11 cellular contexts compared by ENCODE assay signal in the genomic region with DNA sequence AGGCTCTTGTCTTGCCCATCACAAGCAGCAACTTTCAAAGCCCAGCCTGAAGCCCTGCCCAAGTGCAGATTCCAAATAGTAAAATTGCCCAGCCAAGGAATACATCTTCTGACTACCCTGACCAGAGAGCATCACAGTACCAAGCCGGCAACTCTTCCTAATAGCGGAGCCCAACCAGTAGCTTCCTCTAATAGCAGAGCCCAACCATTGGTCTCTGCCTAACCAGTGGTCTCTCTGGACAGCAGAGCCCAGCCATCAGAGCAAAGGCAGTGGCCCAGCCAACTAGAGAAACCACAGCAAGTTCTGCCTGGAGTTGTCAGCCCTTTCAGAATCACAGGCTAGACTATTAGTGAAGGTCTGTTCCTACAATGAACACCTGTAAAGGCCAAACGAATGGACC.
A peak's percentile ranks its signal among the peaks of the same experiment; 100 is the strongest.
DNase-seq lines count a peak whose midpoint lies in the region; ATAC-seq, FAIRE-seq and TF ChIP-seq lines count a peak whose summit lies in the region.
"Had no signal": no experiment of that assay in that cellular context is flagged by ENCODE, and none has a peak within 500 bp of the region (broad histone marks: within the 10 kb centered on the region; RNA-seq: fewer than 3 reads in every experiment).

No MANE protein-coding gene starts in this region.

- no peaks in the 10 kb centered on the region for H3K9me2 ChIP-seq in PC-9 (ENCODE audit: insufficient read depth)

- H3K79me2 ChIP-seq in GM12878 (ENCODE audit: control insufficient read depth, insufficient read depth, low read length) (no peaks in the 10 kb centered on the region), PC-9 (ENCODE audit: low read depth) (no peaks in the 10 kb centered on the region)

- ATAC-seq in GM12878 (peak; percentile 62), HG03432 (IDR thresholded peaks at IDR 0.05; ENCODE audit: unreplicated experiment) (no peak)

- no peaks in the 10 kb centered on the region for H3K27me3 ChIP-seq in GM12878 (replicated peaks in 1 of 2; ENCODE audit: control insufficient read depth in 2 of 2, insufficient read depth in 2 of 2, low read length in 1 of 2)
- H3K27me3 ChIP-seq in PC-9 (ENCODE audit: insufficient read depth, low read depth) = no peaks in the 10 kb centered on the region

- in situ Hi-C loops in GM12878 (cut with MboI) = loop anchor here (5.0 to 25.0 kb wide), 3 partner anchors 753 to 1248 kb away; no protein-coding TSS in a partner anchor

- DNase-seq in NOMO-1 treated with DMSO at 0.1 percent for 48 hours (lab: John Stamatoyannopoulos, UW; ENCODE audit: unreplicated experiment) (peak; percentile 17), NOMO-1 treated with dmso at 0.1 percent for 144 hours (lab: John Stamatoyannopoulos, UW; ENCODE audit: unreplicated experiment) (no peak), GM12878 (ENCODE audit: low read depth, low spot score) (no peak), kidney (peak; percentile 69), urothelium cell line (ENCODE audit: low spot score) (peak; percentile 53), PC-9 (no peak), RWPE1 (ENCODE audit: low spot score) (no peak)
- DNase-seq: activated T-cell treated with anti-CD3 and anti-CD28 coated beads, Interleukin-2, amount 50 U/mL, for 24 hours; NCI-H1694 treated with DMSO at 0.1 percent for 48 hours had no signal

- H3K4me2 ChIP-seq in GM12878 (ENCODE audit: control insufficient read depth, insufficient read depth) = no peak overlapping the region
- no peak overlapping the region for H3K4me2 ChIP-seq in PC-9

- SMC1A ChIA-PET in GM12878 (lab: Charles Lee; ENCODE audit: uncharacterized antibody, unreplicated experiment) = interaction anchor here (0.7 to 3.3 kb wide), 9 partner anchors 16 to 1244 kb away, joined by 3 to 43 read pairs (median 4); no protein-coding TSS in a partner anchor

- BruUV-seq in GM12878 (replicated peaks; lab: Mats Ljungman, UMichigan) (no TSS peak), PC-9 (replicated peaks; lab: Mats Ljungman, UMichigan) (no TSS peak)

- intact Hi-C loops in GM12878 (cut with micrococcal nuclease; ENCODE audit: unreplicated experiment) (loop anchor here (5.0 kb wide), 2 partner anchors 1088 to 1243 kb away; no protein-coding TSS in a partner anchor), kidney (cut with DNase I) (no loop called here), PC-9 (cut with micrococcal nuclease; ENCODE audit: unreplicated experiment) (loop anchor here (5.0 kb wide), 1 partner anchor 1243 kb away; no protein-coding TSS in a partner anchor)

- no peak for TF ChIP-seq EP300 in GM12878 (IDR thresholded peaks at IDR 0.05; ENCODE audit: borderline replicate concordance in 1 of 2, control insufficient read depth in 1 of 2, low read depth in 2 of 2, low read length in 2 of 2)

- CTCF ChIA-PET in GM12878 (lab: Yijun Ruan, JAX) = interaction anchor here (0.6 to 4.8 kb wide), 17 partner anchors 14 to 1253 kb away, joined by 3 to 62 read pairs (median 4); a partner anchor contains a TSS
- CTCF ChIA-PET in PC-9 (lab: Charles Lee) = no interaction called here
- CTCF ChIA-PET in RWPE1 (lab: Yijun Ruan, JAX) = interaction anchor here (0.6 to 1.4 kb wide), 2 partner anchors 14 to 1710 kb away, joined by 3 to 4 read pairs; no protein-coding TSS in a partner anchor

- H3K9me3 ChIP-seq in GM12878 (replicated peaks; ENCODE audit: control insufficient read depth, insufficient read depth, low read length) (no peaks in the 10 kb centered on the region), kidney (ENCODE audit: control insufficient read depth in 1 of 2, low read length in 2 of 2) (no peaks in the 10 kb centered on the region), PC-9 (ENCODE audit: insufficient read depth, low read depth) (no peaks in the 10 kb centered on the region; the same call in 1 of the 2 replicates)

- no peak overlapping the region for H3K27ac ChIP-seq in GM12878 (ENCODE audit: control insufficient read depth, insufficient read depth)
- H3K27ac ChIP-seq in kidney (ENCODE audit: low read depth in 2 of 2, low read length in 2 of 2) = no peak overlapping the region
- H3K27ac ChIP-seq in PC-9 = no peak overlapping the region
- H3K27ac ChIP-seq in RWPE1 = no peak overlapping the region
- H3K27ac ChIP-seq: C4-2B had no signal

- POLR2A ChIA-PET in GM12878 (lab: Charles Lee) (no interaction called here), PC-9 (lab: Charles Lee; ENCODE audit: unreplicated experiment) (no interaction called here), RWPE1 (lab: Yijun Ruan, JAX; ENCODE audit: low non-redundant PET) (no interaction called here)

- 12% methylated on average over 3 of the region's 3 CpGs for WGBS in GM12878 (ENCODE audit: insufficient coverage, insufficient replicate concordance, low lambda C conversion rate, missing lambda C conversion rate)

- no peak for FAIRE-seq in GM12878 (lab: Jason Lieb, UNC)
- FAIRE-seq in kidney (lab: Jason Lieb, UNC) = no peak
- peak; percentile 17 for FAIRE-seq in urothelium cell line (lab: Jason Lieb, UNC)

- H3F3A ChIP-seq in PC-9 (ENCODE audit: insufficient read depth, low read depth) = no peaks in the 10 kb centered on the region

- no peak overlapping the region for H3K4me3 ChIP-seq in GM12878
- H3K4me3 ChIP-seq in kidney (ENCODE audit: low read length in 2 of 2) = no peak overlapping the region
- H3K4me3 ChIP-seq in PC-9 = no peak overlapping the region

- H3K36me3 ChIP-seq in GM12878 (ENCODE audit: control insufficient read depth in 2 of 2, insufficient read depth in 2 of 2, low read length in 1 of 2) (no peaks in the 10 kb centered on the region), kidney (ENCODE audit: control insufficient read depth in 1 of 2, insufficient read depth in 2 of 2, low read length in 2 of 2) (no peaks in the 10 kb centered on the region), PC-9 (ENCODE audit: low read depth) (no peaks in the 10 kb centered on the region)

- no peak for TF ChIP-seq RAD21 in GM12878 (IDR thresholded peaks at IDR 0.05; ENCODE audit: insufficient read depth, low read depth, low read length)

- no peak for TF ChIP-seq POLR2A in GM12878 (IDR thresholded peaks at IDR 0.05; ENCODE audit: low read depth, low read length)

- TF ChIP-seq CTCF in GM12878 (IDR thresholded peaks at IDR 0.05 in 2 of 3, conservative IDR thresholded peaks at IDR 0.05 in 1 of 3; ENCODE audit: control insufficient read depth in 2 of 3, extremely low read depth in 1 of 3, insufficient read depth in 1 of 3, low read depth in 3 of 3, low read length in 3 of 3) (no peak), kidney (IDR thresholded peaks at IDR 0.05; ENCODE audit: borderline replicate concordance, extremely low read depth, insufficient read depth) (no peak), PC-9 (conservative IDR thresholded peaks at IDR 0.05) (no peak), RWPE1 (conservative IDR thresholded peaks at IDR 0.05; ENCODE audit: low read depth) (no peak)

- RAD21 ChIA-PET in GM12878 (lab: Charles Lee; ENCODE audit: unreplicated experiment) = interaction anchor here (0.6 to 4.5 kb wide), 9 partner anchors 8 to 1239 kb away, joined by 3 to 48 read pairs (median 4); no protein-coding TSS in a partner anchor

- H4K20me1 ChIP-seq in GM12878 (ENCODE audit: control insufficient read depth, insufficient read depth) (no peaks in the 10 kb centered on the region), PC-9 (ENCODE audit: insufficient read depth) (no peaks in the 10 kb centered on the region)

- H3K9ac ChIP-seq in GM12878 (ENCODE audit: control insufficient read depth, insufficient read depth, low read length) = no peak overlapping the region
- no peak overlapping the region for H3K9ac ChIP-seq in kidney (ENCODE audit: low read length in 2 of 2)

- H3K4me1 ChIP-seq in GM12878 (ENCODE audit: control insufficient read depth, insufficient read depth, low read length) = no peaks in the 10 kb centered on the region
- H3K4me1 ChIP-seq in kidney (ENCODE audit: control insufficient read depth in 1 of 2, insufficient read depth in 1 of 2, low read depth in 1 of 2, low read length in 2 of 2) = no peaks in the 10 kb centered on the region
- no peaks in the 10 kb centered on the region for H3K4me1 ChIP-seq in PC-9 (replicated peaks; ENCODE audit: insufficient read depth)

- H2AFZ ChIP-seq in GM12878 (ENCODE audit: control insufficient read depth, low read depth, low read length) (no peak overlapping the region), PC-9 (no peak overlapping the region)

TF ChIP-seq in GM12878, 131 proteins besides CTCF, POLR2A, EP300 and RAD21:
- TF ChIP-seq TBL1XR1 (IDR thresholded peaks at IDR 0.05; ENCODE audit: low read depth, low read length) = no peak
- TF ChIP-seq NBN (IDR thresholded peaks at IDR 0.05) = no peak
- TF ChIP-seq POU2F2 (IDR thresholded peaks at IDR 0.05; ENCODE audit: borderline replicate concordance, low read depth, low read length) = no peak
- TF ChIP-seq, protein P1, sequence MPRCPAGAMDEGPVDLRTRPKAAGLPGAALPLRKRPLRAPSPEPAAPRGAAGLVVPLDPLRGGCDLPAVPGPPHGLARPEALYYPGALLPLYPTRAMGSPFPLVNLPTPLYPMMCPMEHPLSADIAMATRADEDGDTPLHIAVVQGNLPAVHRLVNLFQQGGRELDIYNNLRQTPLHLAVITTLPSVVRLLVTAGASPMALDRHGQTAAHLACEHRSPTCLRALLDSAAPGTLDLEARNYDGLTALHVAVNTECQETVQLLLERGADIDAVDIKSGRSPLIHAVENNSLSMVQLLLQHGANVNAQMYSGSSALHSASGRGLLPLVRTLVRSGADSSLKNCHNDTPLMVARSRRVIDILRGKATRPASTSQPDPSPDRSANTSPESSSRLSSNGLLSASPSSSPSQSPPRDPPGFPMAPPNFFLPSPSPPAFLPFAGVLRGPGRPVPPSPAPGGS (IDR thresholded peaks at IDR 0.05; ENCODE audit: borderline replicate concordance, insufficient read depth, low read depth, low read length, poor library complexity, severe bottlenecking) = no peak

Comparison
In these comparisons a context has a peak if more than half of its experiments do, and no peak if none do; other contexts are left out.
1. DNase-seq: peak in NOMO-1 treated with DMSO at 0.1 percent for 48 hours (single experiment), kidney (single experiment) and urothelium cell line (single experiment); none in NOMO-1 treated with dmso at 0.1 percent for 144 hours (single experiment), GM12878 (single experiment), PC-9 (0 of 2) and RWPE1 (single experiment).